Comparison of ENCODE assay signal across 8 cellular contexts in genomic region chr1:246450485-246451251, GRCh38. TPM values are rescaled to one million over a fixed set of nuclear protein-coding genes. Genes with fewer than 3 reads are reported as not detected.
A peak's percentile ranks its signal among the peaks of the same experiment; 100 is the strongest.
DNase-seq lines count a peak whose midpoint lies in the region; ATAC-seq, FAIRE-seq and TF ChIP-seq lines count a peak whose summit lies in the region.

No MANE protein-coding gene starts in this region.

- no peak for TF ChIP-seq EP300 in GM12878 (IDR thresholded peaks at IDR 0.05; ENCODE audit: borderline replicate concordance in 1 of 2, control insufficient read depth in 1 of 2, low read depth in 2 of 2, low read length in 2 of 2)

- TF ChIP-seq RAD21 in GM12878 (IDR thresholded peaks at IDR 0.05; ENCODE audit: insufficient read depth, low read depth, low read length) = peak; percentile 90

- H3K4me3 ChIP-seq in BJ (ENCODE audit: low read depth, low read length) = no peak overlapping the region
- H3K4me3 ChIP-seq in GM23248 = no peak overlapping the region
- H3K4me3 ChIP-seq in GM12878 = no peak overlapping the region

- H2AFZ ChIP-seq in GM23248 = no peak overlapping the region
- H2AFZ ChIP-seq in GM12878 (ENCODE audit: control insufficient read depth, low read depth, low read length) = no peak overlapping the region

- no peaks in the 10 kb centered on the region for H3K9me2 ChIP-seq in GM23248 (ENCODE audit: insufficient read depth)

- intact Hi-C loops in GM12878 (cut with micrococcal nuclease; ENCODE audit: unreplicated experiment) = loop anchor here (1.0 to 10.0 kb wide), 5 partner anchors 168 to 1294 kb away; no protein-coding TSS in a partner anchor

- in situ Hi-C loops in GM23248 (cut with MboI) (loop anchor here (25.0 kb wide), 2 partner anchors 438 to 1313 kb away; no protein-coding TSS in a partner anchor), GM12878 (cut with MboI) (loop anchor here (5.0 kb wide), 2 partner anchors 438 to 1293 kb away; no protein-coding TSS in a partner anchor)

- H3K36me3 ChIP-seq in BJ (ENCODE audit: control insufficient read depth, insufficient read depth, low read length) (no peaks in the 10 kb centered on the region), GM23248 (ENCODE audit: low read depth) (no peaks in the 10 kb centered on the region), GM12878 (ENCODE audit: control insufficient read depth in 2 of 2, insufficient read depth in 2 of 2, low read length in 1 of 2) (no peaks in the 10 kb centered on the region)

- H3K4me1 ChIP-seq in GM23248 (ENCODE audit: insufficient read depth) = peaks cover 20% of the 10 kb centered on the region
- H3K4me1 ChIP-seq in GM12878 (ENCODE audit: control insufficient read depth, insufficient read depth, low read length) = no peaks in the 10 kb centered on the region

- RAD21 ChIA-PET in GM12878 (lab: Charles Lee; ENCODE audit: unreplicated experiment) = interaction anchor here (0.7 to 1.2 kb wide), 6 partner anchors 9 to 1295 kb away, joined by 3 to 7 read pairs (median 4); no protein-coding TSS in a partner anchor

- TF ChIP-seq CTCF in BJ (IDR thresholded peaks at IDR 0.05; ENCODE audit: insufficient read depth, low read depth, low read length) = peak; percentile 61
- TF ChIP-seq CTCF in GM12878 (IDR thresholded peaks at IDR 0.05 in 2 of 3, conservative IDR thresholded peaks at IDR 0.05 in 1 of 3; ENCODE audit: control insufficient read depth in 2 of 3, extremely low read depth in 1 of 3, insufficient read depth in 1 of 3, low read depth in 3 of 3, low read length in 3 of 3) = peak; percentile 56 to 82 (median 65); a peak in 4 of 6 replicates

- H3K27ac ChIP-seq in GM23248 (no peak overlapping the region), GM12878 (ENCODE audit: control insufficient read depth, insufficient read depth) (no peak overlapping the region)

- no peak for TF ChIP-seq POLR2A in GM12878 (IDR thresholded peaks at IDR 0.05; ENCODE audit: low read depth, low read length)

- POLR2A ChIA-PET in BJ (lab: Charles Lee) = no interaction called here
- POLR2A ChIA-PET in GM12878 (lab: Charles Lee) = no interaction called here

- no peak for FAIRE-seq in GM12878 (lab: Jason Lieb, UNC)

- H3K27me3 ChIP-seq in BJ (ENCODE audit: control insufficient read depth, insufficient read depth, low read length) (no peaks in the 10 kb centered on the region), GM23248 (replicated peaks; ENCODE audit: insufficient read depth) (no peaks in the 10 kb centered on the region), GM12878 (replicated peaks in 1 of 2; ENCODE audit: control insufficient read depth in 2 of 2, insufficient read depth in 2 of 2, low read length in 1 of 2) (no peaks in the 10 kb centered on the region)

- CTCF ChIA-PET in BJ (lab: Yijun Ruan, JAX) (interaction anchor here (0.6 to 3.5 kb wide), 18 partner anchors 9 to 1300 kb away, joined by 3 to 15 read pairs (median 3); no protein-coding TSS in a partner anchor), GM12878 (lab: Yijun Ruan, JAX) (interaction anchor here (0.6 to 4.2 kb wide), 19 partner anchors 9 to 742 kb away, joined by 3 to 31 read pairs (median 4); no protein-coding TSS in a partner anchor)

- H3K9ac ChIP-seq in GM23248 = no peak overlapping the region
- no peak overlapping the region for H3K9ac ChIP-seq in GM12878 (ENCODE audit: control insufficient read depth, insufficient read depth, low read length)

- ATAC-seq in GM12878 = peak; percentile 85
- peak; percentile 64 for ATAC-seq in left lobe of liver
- no peak for ATAC-seq in GM19035 (IDR thresholded peaks at IDR 0.05; ENCODE audit: unreplicated experiment)
- no peak for ATAC-seq in GM19351 (IDR thresholded peaks at IDR 0.05; ENCODE audit: unreplicated experiment)

- no TSS peak for BruUV-seq in GM12878 (replicated peaks; lab: Mats Ljungman, UMichigan)

- DNase-seq in BJ (ENCODE audit: low read depth) (peak; percentile 12), GM23248 (peak; percentile 58), NCI-H2171 treated with DMSO at 0.1 percent for 48 hours (lab: John Stamatoyannopoulos, UW) (peak; percentile 94), GM12878 (ENCODE audit: low read depth, low spot score) (no peak), left lobe of liver (ENCODE audit: low spot score) (no peak), GDM1 (lab: John Stamatoyannopoulos, UW) (no peak)

- H4K20me1 ChIP-seq in GM23248 (ENCODE audit: insufficient read depth) (no peaks in the 10 kb centered on the region), GM12878 (ENCODE audit: control insufficient read depth, insufficient read depth) (no peaks in the 10 kb centered on the region)

- SMC1A ChIA-PET in GM12878 (lab: Charles Lee; ENCODE audit: uncharacterized antibody, unreplicated experiment) = interaction anchor here (0.7 to 1.8 kb wide), 11 partner anchors 10 to 1297 kb away, joined by 3 to 7 read pairs (median 3); no protein-coding TSS in a partner anchor

- H3K4me2 ChIP-seq in GM23248 (ENCODE audit: unreplicated experiment) (no peak overlapping the region), GM12878 (ENCODE audit: control insufficient read depth, insufficient read depth) (no peak overlapping the region)

- H3K79me2 ChIP-seq in GM23248 (ENCODE audit: insufficient read depth) = peaks cover 5% of the 10 kb centered on the region; the same call in 1 of the 2 replicates
- H3K79me2 ChIP-seq in GM12878 (ENCODE audit: control insufficient read depth, insufficient read depth, low read length) = no peaks in the 10 kb centered on the region

- 53 to 54% methylated on average over 8 of the region's 8 CpGs for WGBS in GM23248 (ENCODE audit: low coverage in 1 of 2, low lambda C conversion rate in 2 of 2, missing lambda C conversion rate in 2 of 2), 2 experiments
- 50% methylated on average over 8 of the region's 8 CpGs for WGBS in GM12878 (ENCODE audit: insufficient coverage, insufficient replicate concordance, low lambda C conversion rate, missing lambda C conversion rate)

- H3K9me3 ChIP-seq in GM23248 (ENCODE audit: low read depth) (no peaks in the 10 kb centered on the region), GM12878 (replicated peaks; ENCODE audit: control insufficient read depth, insufficient read depth, low read length) (no peaks in the 10 kb centered on the region)

- H3F3A ChIP-seq in GM23248 (ENCODE audit: insufficient read depth) = no peaks in the 10 kb centered on the region; the same call in 1 of the 2 replicates

TF ChIP-seq in GM12878, 131 proteins besides CTCF, POLR2A, EP300 and RAD21 (continues in another document):
- no peak for TF ChIP-seq SUPT20H (IDR thresholded peaks at IDR 0.05; ENCODE audit: borderline replicate concordance, control insufficient read depth, low read depth, low read length)
- no peak for TF ChIP-seq TCF12 (IDR thresholded peaks at IDR 0.05; ENCODE audit: low read depth, low read length)
- TF ChIP-seq REST (IDR thresholded peaks at IDR 0.05; ENCODE audit: low read depth, low read length) = no peak
- TF ChIP-seq POLR2AphosphoS2 (IDR thresholded peaks at IDR 0.05; ENCODE audit: low read depth, low read length) = no peak
- no peak for TF ChIP-seq DPF2 (IDR thresholded peaks at IDR 0.05)
- TF ChIP-seq POU2F2 (IDR thresholded peaks at IDR 0.05; ENCODE audit: borderline replicate concordance, low read depth, low read length) = no peak

RNA-seq across cellular contexts. Expression of gene SMYD3, which starts 56.4 kb away (rescaled TPM):
- polyA plus RNA-seq in BJ (2011; rRNA removed) (26.1 and 36.9 TPM in 2 replicates), GM23248 (2016; fragmentation: Nextera tagmentation; extraction: Ambion mirVana) (39.1 and 44.8 TPM in 2 replicates), GM12878 (2011; rRNA removed) (54.0 and 60.6 TPM in 2 replicates), GM12878 (2014; fragmentation: Illumina TruSeq; extraction: Trizol) (18.3 and 28.6 TPM in 2 replicates), GM12878 (2014; fragmentation: Nextera tagmentation; extraction: Ambion mirVana) (10 to 100 TPM; 18.8 to 24.4 TPM), GM12878 (2014; rRNA removed) (22.4 and 25.2 TPM in 2 replicates), GM12878 (2016; fragmentation: Nextera tagmentation; extraction: Ambion mirVana) (10 to 100 TPM; 29.4 to 31.0 TPM)
- 27.6 and 29.6 TPM in 2 replicates for polyA minus RNA-seq in BJ (2011; rRNA and poly(A)+ RNA removed)
- 32.1 and 39.1 TPM in 2 replicates for total RNA-seq in GM23248 (2014; rRNA removed; shearing (Covaris generic))
- total RNA-seq in GM12878 (2013; cell fraction: nucleolus; rRNA removed) = 116 and 124 TPM in 2 replicates
- total RNA-seq in GM12878 (2014; rRNA removed) (28.1 and 28.8 TPM in 2 replicates), GM12878 (2014; rRNA removed; fragmentation: Illumina TruSeq; extraction: Trizol) (20.8 and 23.6 TPM in 2 replicates), GM12878 (2021) (21.3 and 24.5 TPM in 2 replicates), left lobe of liver (6.7 TPM)
- polyA plus RNA-seq in GM12878 (2011; ENCODE audit: low read depth) = 15.0 TPM
- polyA plus RNA-seq in GM12878 (2011; cell fraction: cytosol; rRNA removed) = 28.5 and 29.1 TPM in 2 replicates
- polyA plus RNA-seq in GM12878 (2011; cell fraction: nucleus; rRNA removed) = 22.1 and 23.3 TPM in 2 replicates
- 19.8 and 22.6 TPM in 2 replicates for polyA plus RNA-seq in GM12878 (2012)
- polyA minus RNA-seq in GM12878 (2011; rRNA and poly(A)+ RNA removed) = 44.3 and 44.4 TPM in 2 replicates
- 10.4 and 13.8 TPM in 2 replicates for polyA minus RNA-seq in GM12878 (2011; cell fraction: cytosol; rRNA and poly(A)+ RNA removed)
- polyA minus RNA-seq in GM12878 (2011; cell fraction: nucleus; rRNA and poly(A)+ RNA removed) = 36.3 and 63.3 TPM in 2 replicates

Comparison
In these comparisons a context has a peak if more than half of its experiments do, and no peak if none do; other contexts are left out.
1. DNase-seq: peak in BJ (single experiment), GM23248 (single experiment) and NCI-H2171 treated with DMSO at 0.1 percent for 48 hours (single experiment); none in GM12878 (single experiment), left lobe of liver (single experiment) and GDM1 (single experiment).
2. ATAC-seq: peak in GM12878 (single experiment) and left lobe of liver (single experiment); none in GM19035 (single experiment) and GM19351 (single experiment).